8 cellular contexts compared by ENCODE assay signal in the genomic region with DNA sequence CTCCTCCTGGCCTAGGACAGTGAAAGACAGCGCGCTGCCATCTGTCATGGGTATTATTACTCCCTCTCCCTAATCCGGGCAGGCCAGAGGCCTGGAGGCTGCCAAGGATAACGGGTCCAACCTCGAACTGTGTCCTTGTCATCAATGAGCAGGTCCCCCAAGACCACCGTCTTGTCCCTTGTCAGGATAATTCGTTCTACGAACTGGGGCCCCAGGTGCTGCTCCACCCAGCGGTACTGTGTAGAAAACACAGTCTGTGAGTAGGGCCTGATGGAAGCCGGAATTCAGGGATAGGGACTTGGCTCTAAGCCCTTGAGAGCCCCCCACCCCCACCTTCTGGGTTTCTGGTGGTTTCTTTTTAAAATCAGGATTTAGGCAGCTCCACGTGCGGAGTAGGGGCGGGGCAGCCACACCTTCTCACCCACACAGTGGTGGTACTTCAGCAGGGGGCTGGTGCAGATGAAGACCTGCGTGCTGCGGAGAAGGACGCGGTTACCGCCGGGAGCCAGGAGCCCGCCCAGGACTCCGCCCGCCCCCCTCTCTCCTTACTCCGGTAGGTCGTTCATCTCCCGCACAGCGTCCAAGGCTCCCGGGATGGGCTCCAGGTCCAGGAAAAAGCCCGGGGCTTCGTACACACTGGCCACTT. TPM values are rescaled to one million over a fixed set of nuclear protein-coding genes. Genes with fewer than 3 reads are reported as not detected.
DNase-seq lines count a peak whose midpoint lies in the region; ATAC-seq and TF ChIP-seq lines count a peak whose summit lies in the region.

No MANE protein-coding gene starts in this region.

- H3K36me3 Mint-ChIP-seq in CD4-positive, alpha-beta T cell (ENCODE audit: low read depth), result peaks cover 6% of the 10 kb centered on the region

- H3K27ac Mint-ChIP-seq in CD4-positive, alpha-beta T cell, result peak overlapping the region; percentile 70

- POLR2A ChIA-PET in CD4-positive, alpha-beta T cell (lab: Charles Lee), result interaction anchor here (0.8 to 4.7 kb wide), 20 partner anchors 8 to 169 kb away, joined by 3 to 30 read pairs (median 4); a partner anchor contains a TSS

- CTCF ChIA-PET in CD4-positive, alpha-beta T cell (lab: Charles Lee), result interaction anchor here (0.6 to 7.4 kb wide), 16 partner anchors 10 to 169 kb away, joined by 3 to 97 read pairs (median 3); a partner anchor contains a TSS

- WGBS in liver, result 19% methylated on average over 29 of the region's 29 CpGs

- no peaks in the 10 kb centered on the region for H3K9me3 ChIP-seq in CD4-positive, alpha-beta T cell (ENCODE audit: control insufficient read depth, low read length)
- H3K9me3 ChIP-seq in liver (ENCODE audit: control insufficient read depth in 4 of 4, low read length in 3 of 4), result no peaks in the 10 kb centered on the region

- H3K27me3 Mint-ChIP-seq in CD4-positive, alpha-beta T cell, result no peaks in the 10 kb centered on the region

- H3K4me3 Mint-ChIP-seq in CD4-positive, alpha-beta T cell, result peak overlapping the region; percentile 88

- no peak overlapping the region for H3K9ac ChIP-seq in liver (ENCODE audit: low read depth in 1 of 2, low read length in 2 of 2)

- peak overlapping the region; percentile 45 for H3K27ac ChIP-seq in CD4-positive, alpha-beta T cell (ENCODE audit: low read depth, low read length)
- H3K27ac ChIP-seq in liver (ENCODE audit: low read depth in 1 of 2, low read length in 2 of 2), result peak overlapping the region; percentile 61 to 80

- H3K9me3 Mint-ChIP-seq in CD4-positive, alpha-beta T cell, result no peaks in the 10 kb centered on the region

- TF ChIP-seq RAD21 in liver (IDR thresholded peaks at IDR 0.05), result peak; percentile 46 to 54

- peaks cover 0 to 14% (median 5%) of the 10 kb centered on the region in 4 donors for H3K36me3 ChIP-seq in liver (ENCODE audit: control insufficient read depth in 4 of 4, insufficient read depth in 3 of 4, low read depth in 1 of 4, low read length in 3 of 4)

- H3K27me3 ChIP-seq in CD4-positive, alpha-beta T cell (ENCODE audit: control insufficient read depth, insufficient read depth, low read length), result no peaks in the 10 kb centered on the region
- no peaks in the 10 kb centered on the region for H3K27me3 ChIP-seq in liver (ENCODE audit: control insufficient read depth in 4 of 4, insufficient read depth in 4 of 4, low read length in 3 of 4)

- DNase-seq in CD4-positive, alpha-beta T cell, result peak in 5 of 10 experiments; percentile 29 to 37 (median 30)
- DNase-seq in NCI-H1694 treated with DMSO at 0.1 percent for 48 hours (lab: John Stamatoyannopoulos, UW) (peak; percentile 45), dedifferentiated amniotic fluid mesenchymal stem cell (ENCODE audit: extremely low spot score) (peak; percentile 27)
- peak; percentile 19 for DNase-seq in activated CD4-positive, alpha-beta T cell treated with anti-CD3 and anti-CD28 coated beads for 1 hour
- DNase-seq in stimulated activated CD4-positive, alpha-beta T cell treated with anti-CD3 and anti-CD28 coated beads, TNF-alpha, amount 100 ng/mL, for 4 hours (ENCODE audit: low read depth in 3 of 3), result peak in 2 of 3 experiments; percentile 35 to 44

- H3K4me3 ChIP-seq in liver (ENCODE audit: low read depth in 1 of 3, low read length in 3 of 3), result peak overlapping the region; percentile 49 to 95 (median 81)

- peaks cover 13% of the 10 kb centered on the region for H3K4me1 Mint-ChIP-seq in CD4-positive, alpha-beta T cell (ENCODE audit: low read depth)

- no peak for TF ChIP-seq CTCF in CD4-positive, alpha-beta T cell (IDR thresholded peaks at IDR 0.05)
- peak; percentile 25 for TF ChIP-seq CTCF in liver (IDR thresholded peaks at IDR 0.05; ENCODE audit: low read depth, low read length, missing input control)

- peak; percentile 75 for ATAC-seq in CD4-positive, alpha-beta T cell (ENCODE audit: poor library complexity)
- peak; percentile 11 for ATAC-seq in GM21529 (IDR thresholded peaks at IDR 0.05; ENCODE audit: unreplicated experiment)
- ATAC-seq in HG03108 (IDR thresholded peaks at IDR 0.05; ENCODE audit: unreplicated experiment), result no peak

- intact Hi-C loops in CD4-positive, alpha-beta T cell (cut with DNase I, micrococcal nuclease), result loop anchor here (1.0 to 5.0 kb wide), 3 partner anchors 16 to 52 kb away; a partner anchor contains a TSS

- peaks cover 0 to 2% (median 1%) of the 10 kb centered on the region in 4 donors for H3K4me1 ChIP-seq in liver (ENCODE audit: control insufficient read depth in 4 of 4, insufficient read depth in 4 of 4, low read length in 3 of 4)

TF ChIP-seq in liver, 16 proteins besides CTCF, POLR2A, EP300 and RAD21:
- no peak for TF ChIP-seq GABPA (IDR thresholded peaks at IDR 0.05 in 1 of 2, conservative IDR thresholded peaks at IDR 0.05 in 1 of 2)
- TF ChIP-seq YY1 (IDR thresholded peaks at IDR 0.05), result peak; percentile 13
TF ChIP-seq in liver: peak in this region for 1.

RNA-seq across cellular contexts. Expression of a gene that starts 0.8 kb away (rescaled TPM):
- total RNA-seq in CD4-positive, alpha-beta T cell, result 10 to 100 TPM; 14.1 to 16.1 TPM
- 10 to 100 TPM; 13.6 to 27.2 TPM for total RNA-seq in liver
- polyA plus RNA-seq in liver, result 10 to 100 TPM; 22.5 to 26.4 TPM

RNA-seq across cellular contexts. Expression of a gene that starts 21.0 kb away (rescaled TPM):
- total RNA-seq in CD4-positive, alpha-beta T cell, result 1 to 10 TPM; 4.1 to 4.8 TPM
- 1 to 10 TPM; 1.7 to 3.1 TPM for total RNA-seq in liver
- polyA plus RNA-seq in liver, result 1 to 10 TPM; 4.3 to 6.6 TPM

RNA-seq across cellular contexts. Expression of a gene that starts 23.6 kb away (rescaled TPM):
- 10 to 100 TPM; 21.3 to 25.5 TPM for total RNA-seq in CD4-positive, alpha-beta T cell
- total RNA-seq in liver, result 10 to 100 TPM; 20.5 to 47.8 TPM
- polyA plus RNA-seq in liver, result 10 to 100 TPM; 41.1 to 46.8 TPM

RNA-seq across cellular contexts. Expression of a gene that starts 43.0 kb away (rescaled TPM):
- 10 to 100 TPM in 1 of 2 experiments, 1 to 10 TPM in 1; 9.2 to 11.0 TPM for total RNA-seq in CD4-positive, alpha-beta T cell
- total RNA-seq in liver, result 1 to 10 TPM; 3.0 to 4.5 TPM
- 1 to 10 TPM; 1.0 to 2.1 TPM for polyA plus RNA-seq in liver

RNA-seq across cellular contexts. Expression of a gene that starts 52.0 kb away (rescaled TPM):
- 100 to 1,000 TPM; 207 to 228 TPM for total RNA-seq in CD4-positive, alpha-beta T cell
- total RNA-seq in liver, result 10 to 100 TPM; 20.9 to 79.0 TPM
- polyA plus RNA-seq in liver, result 100 to 1,000 TPM in 1 of 2 donors, 10 to 100 TPM in 1; 22.0 to 160 TPM
